Comparison of ENCODE assay signal across 8 cellular contexts in genomic region chr6:159727717-159728440, GRCh38. TPM values are rescaled to one million over a fixed set of nuclear protein-coding genes. Genes with fewer than 3 reads are reported as not detected.
DNase-seq lines count a peak whose midpoint lies in the region; ATAC-seq, FAIRE-seq and TF ChIP-seq lines count a peak whose summit lies in the region.

No MANE protein-coding gene starts in this region.

- no peak for TF ChIP-seq CTCF in C4-2B (conservative IDR thresholded peaks at IDR 0.05)
- TF ChIP-seq CTCF in bronchial epithelial cell (IDR thresholded peaks at IDR 0.05; ENCODE audit: insufficient read depth, low read length, severe bottlenecking): no peak
- TF ChIP-seq CTCF in stomach (IDR thresholded peaks at IDR 0.05): no peak

- DNase-seq in NOMO-1 treated with DMSO at 0.1 percent for 48 hours (lab: John Stamatoyannopoulos, UW; ENCODE audit: unreplicated experiment) (peak; percentile 45), bronchial epithelial cell (ENCODE audit: low read depth) (peak; percentile 22), left lobe of liver (ENCODE audit: low spot score) (no peak), stomach (no peak), activated gamma-delta T cell (lab: John Stamatoyannopoulos, UW) (no peak)

- no peak for FAIRE-seq in bronchial epithelial cell (lab: Jason Lieb, UNC)

- H3K4me3 ChIP-seq in bronchial epithelial cell (ENCODE audit: low read depth, low read length): peak overlapping the region; percentile 90
- peak overlapping the region; percentile 65 to 96 (median 84) for H3K4me3 ChIP-seq in stomach

- H3K27ac ChIP-seq in C4-2B (peak overlapping the region; percentile 94), stomach (peak overlapping the region; percentile 97 to 100 (median 99))

- no peak for TF ChIP-seq POLR2A in stomach (IDR thresholded peaks at IDR 0.05)

- ATAC-seq in GM18520 (IDR thresholded peaks at IDR 0.05; ENCODE audit: unreplicated experiment): peak; percentile 24
- ATAC-seq in HG03025 (IDR thresholded peaks at IDR 0.05; ENCODE audit: low FRiP score, unreplicated experiment): peak; percentile 33
- ATAC-seq in left lobe of liver: peak; percentile 45

- no peaks in the 10 kb centered on the region for H3K9me3 ChIP-seq in stomach

- peaks cover 1% of the 10 kb centered on the region for H3K36me3 ChIP-seq in bronchial epithelial cell (ENCODE audit: control insufficient read depth, insufficient read depth, low read length)
- peaks cover 0 to 4% (median 0%) of the 10 kb centered on the region in 4 donors for H3K36me3 ChIP-seq in stomach

- H3K27me3 ChIP-seq in bronchial epithelial cell (ENCODE audit: control insufficient read depth, insufficient read depth, low read length) (no peaks in the 10 kb centered on the region), stomach (no peaks in the 10 kb centered on the region)

- no peak for TF ChIP-seq EP300 in stomach (IDR thresholded peaks at IDR 0.05)

- WGBS in stomach, 5 donors: 0 to 1% (median 0%) methylated on average over 24 to 44 of the region's 44 CpGs

- peaks cover 33 to 68% (median 51%) of the 10 kb centered on the region in 4 donors for H3K4me1 ChIP-seq in stomach

- intact Hi-C loops in stomach (cut with DNase I; ENCODE audit: low total_unique reads): no loop called here

RNA-seq across cellular contexts. Expression of gene WTAP, which starts 0.6 kb away (rescaled TPM):
- 115 and 125 TPM in 2 replicates for total RNA-seq in bronchial epithelial cell
- 23.7 TPM for total RNA-seq in left lobe of liver
- 100 to 1,000 TPM in 1 of 5 donors, 10 to 100 TPM in 4; 35.0 to 125 (median 82.6) TPM for total RNA-seq in stomach
- polyA plus RNA-seq in stomach: 10 to 100 TPM; 54.1 to 78.1 (median 58.3) TPM

RNA-seq across cellular contexts. Expression of gene ACAT2, which starts 34.0 kb away (rescaled TPM):
- total RNA-seq in bronchial epithelial cell: 17.5 and 42.9 TPM in 2 replicates
- total RNA-seq in left lobe of liver: 44.6 TPM
- total RNA-seq in stomach: 10 to 100 TPM in 2 of 5 donors, 1 to 10 TPM in 2, under 1 TPM in 1; 0.58 to 82.1 (median 2.5) TPM
- polyA plus RNA-seq in stomach: 10 to 100 TPM; 35.0 to 43.6 (median 39.7) TPM

RNA-seq across cellular contexts. Expression of gene SOD2, which starts 34.8 kb away (rescaled TPM):
- total RNA-seq in bronchial epithelial cell (62.5 and 71.3 TPM in 2 replicates), left lobe of liver (608 TPM), stomach (100 to 1,000 TPM in 4 of 5 donors, 10 to 100 TPM in 1; 27.2 to 187 (median 147) TPM)
- 100 to 1,000 TPM; 219 to 404 (median 260) TPM for polyA plus RNA-seq in stomach

Comparison
In these comparisons a context has a peak if more than half of its experiments do, and no peak if none do; other contexts are left out.
1. DNase-seq: peak in NOMO-1 treated with DMSO at 0.1 percent for 48 hours (single experiment) and bronchial epithelial cell (single experiment); none in left lobe of liver (single experiment), stomach (single experiment) and activated gamma-delta T cell (single experiment).
2. Peak in every context shown above with its lines, with median percentiles within 50 percentile points of each other: ATAC-seq.